ENCODE assay signal across 15 cellular contexts in the genomic region with DNA sequence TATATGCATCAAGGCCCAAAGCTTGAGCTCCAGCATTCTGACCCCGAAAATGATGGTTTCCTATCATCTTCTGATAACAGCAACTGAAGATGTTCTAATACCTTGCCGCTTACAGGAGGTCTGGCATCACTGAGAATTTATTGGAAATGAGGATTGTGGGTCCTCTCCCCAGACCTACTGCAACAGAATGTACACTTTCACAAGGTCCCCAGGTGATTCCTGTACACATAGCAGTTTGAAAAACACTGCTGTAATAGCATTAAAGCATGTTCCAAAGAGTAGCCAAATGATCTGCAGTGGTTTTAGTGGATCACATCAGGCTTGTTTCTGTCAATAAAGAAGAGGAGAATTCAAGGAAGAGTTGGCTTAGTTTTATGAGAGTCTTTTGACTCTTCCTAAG. TPM values are rescaled to one million over a fixed set of nuclear protein-coding genes. Genes with fewer than 3 reads are reported as not detected.
A peak's percentile ranks its signal among the peaks of the same experiment; 100 is the strongest.
DNase-seq lines count a peak whose midpoint lies in the region; ATAC-seq and TF ChIP-seq lines count a peak whose summit lies in the region.
"Had no signal": no experiment of that assay in that cellular context is flagged by ENCODE, and none has a peak within 500 bp of the region (broad histone marks: within the 10 kb centered on the region; RNA-seq: fewer than 3 reads in every experiment).

No MANE protein-coding gene starts in this region.

- peaks cover 20% of the 10 kb centered on the region for H3K36me3 ChIP-seq in mammary epithelial cell (ENCODE audit: insufficient read depth, low read length)
- no peaks in the 10 kb centered on the region for H3K36me3 ChIP-seq in effector memory CD4-positive, alpha-beta T cell (ENCODE audit: control insufficient read depth, insufficient read depth, low read length)
- no peaks in the 10 kb centered on the region for H3K36me3 ChIP-seq in thymus (ENCODE audit: control insufficient read depth, insufficient read depth)
- H3K36me3 ChIP-seq: uterus had no signal

- peaks cover 99% of the 10 kb centered on the region for H3K79me2 ChIP-seq in mammary epithelial cell (ENCODE audit: insufficient read depth, low read length)

- CTCF ChIA-PET in MCF 10A (lab: Yijun Ruan, JAX) (no interaction called here), mammary epithelial cell (lab: Charles Lee; ENCODE audit: low non-redundant PET) (no interaction called here)

- WGBS in mammary epithelial cell (ENCODE audit: low coverage, missing lambda C conversion rate), result 96% methylated on average over 2 of the region's 2 CpGs
- WGBS in thymus, result 66% methylated on average over 2 of the region's 2 CpGs

- H3K9me3 ChIP-seq in mammary epithelial cell (replicated peaks; ENCODE audit: insufficient read depth, low read length) (no peaks in the 10 kb centered on the region), T-helper 17 cell (ENCODE audit: control insufficient read depth, low read length, poor library complexity, severe bottlenecking) (no peaks in the 10 kb centered on the region), thymus (ENCODE audit: control insufficient read depth) (no peaks in the 10 kb centered on the region)
- no peaks in the 10 kb centered on the region for H3K9me3 ChIP-seq in effector memory CD4-positive, alpha-beta T cell (ENCODE audit: control insufficient read depth, low read length)
- H3K9me3 ChIP-seq: uterus had no signal

- dilution Hi-C loops in mammary epithelial cell (cut with HindIII; ENCODE audit: low sequenced_read_pairs), result no loop called here

- no TSS peak for BruUV-seq in MCF 10A (replicated peaks; lab: Mats Ljungman, UMichigan)
- no TSS peak for BruUV-seq in mammary epithelial cell (replicated peaks; lab: Mats Ljungman, UMichigan)

- H3K4me2 ChIP-seq in mammary epithelial cell (ENCODE audit: insufficient read depth, low read depth, low read length), result no peak overlapping the region

- H3K27me3 Mint-ChIP-seq in MCF 10A (ENCODE audit: insufficient read depth, unreplicated experiment) (no peaks in the 10 kb centered on the region), T-helper 17 cell (no peaks in the 10 kb centered on the region)

- no peak overlapping the region for H3K9ac ChIP-seq in mammary epithelial cell (ENCODE audit: insufficient read depth, low read length)

- ATAC-seq in T-helper 17 cell, result no peak
- ATAC-seq in GM18868 (IDR thresholded peaks at IDR 0.05; ENCODE audit: unreplicated experiment), result no peak

- peak overlapping the region; percentile 12 for H3K27ac Mint-ChIP-seq in MCF 10A (ENCODE audit: low read depth, unreplicated experiment)
- H3K27ac Mint-ChIP-seq in T-helper 17 cell, result peak overlapping the region; percentile 99

- H3K4me3 ChIP-seq in mammary epithelial cell (replicated peaks in 1 of 3; ENCODE audit: insufficient read depth in 1 of 3, low read depth in 2 of 3, low read length in 3 of 3) (no peak overlapping the region), thymus (ENCODE audit: low read length) (no peak overlapping the region)
- H3K4me3 ChIP-seq in effector memory CD4-positive, alpha-beta T cell (ENCODE audit: insufficient read depth, low read depth, low read length, poor library complexity, severe bottlenecking), result no peak overlapping the region
- H3K4me3 ChIP-seq: uterus had no signal

- POLR2A ChIA-PET in MCF 10A (lab: Yijun Ruan, JAX), result interaction anchor here (4.9 to 11.7 kb wide), 2 partner anchors 7 to 10 kb away, joined by 35 to 190 read pairs; a partner anchor contains a TSS

- H3K4me1 ChIP-seq in mammary epithelial cell (ENCODE audit: insufficient read depth, low read length), result peaks cover 45% of the 10 kb centered on the region
- peaks cover 83% of the 10 kb centered on the region for H3K4me1 ChIP-seq in effector memory CD4-positive, alpha-beta T cell (ENCODE audit: control insufficient read depth, insufficient read depth, low read length, poor library complexity, severe bottlenecking)
- peaks cover 29% of the 10 kb centered on the region for H3K4me1 ChIP-seq in thymus (ENCODE audit: control insufficient read depth, insufficient read depth, low read length)

- H3K27me3 ChIP-seq in mammary epithelial cell (ENCODE audit: insufficient read depth, low read length), result no peaks in the 10 kb centered on the region
- no peaks in the 10 kb centered on the region for H3K27me3 ChIP-seq in effector memory CD4-positive, alpha-beta T cell (replicated peaks; ENCODE audit: control insufficient read depth, insufficient read depth, low read length, poor library complexity, severe bottlenecking)
- H3K27me3 ChIP-seq in thymus (ENCODE audit: control insufficient read depth, insufficient read depth), result no peaks in the 10 kb centered on the region
- H3K27me3 ChIP-seq: uterus had no signal

- TF ChIP-seq CTCF in MCF 10A (IDR thresholded peaks at IDR 0.05; ENCODE audit: unreplicated experiment), result no peak
- TF ChIP-seq CTCF in mammary epithelial cell (conservative IDR thresholded peaks at IDR 0.05 in 1 of 2, IDR thresholded peaks at IDR 0.05 in 1 of 2; ENCODE audit: extremely low read depth in 1 of 2, insufficient read depth in 1 of 2, low read depth in 1 of 2, low read length in 2 of 2), result no peak

- peaks cover 26% of the 10 kb centered on the region for H4K20me1 ChIP-seq in mammary epithelial cell (ENCODE audit: insufficient read depth, low read length)

- no peaks in the 10 kb centered on the region for H3K9me3 Mint-ChIP-seq in MCF 10A (ENCODE audit: unreplicated experiment)

- DNase-seq in MCF 10A (ENCODE audit: unreplicated experiment) (no peak), mammary epithelial cell (no peak), T-helper 17 cell (no peak), NCI-H2196 (lab: John Stamatoyannopoulos, UW; ENCODE audit: unreplicated experiment) (no peak), LoVo (ENCODE audit: low spot score) (no peak)
- no peak for DNase-seq in effector memory CD4-positive, alpha-beta T cell
- DNase-seq: activated CD4-positive, alpha-beta T cell treated with anti-CD3 and anti-CD28 coated beads for 48 hours; DMS153; MM.1S; NCI-H2081 treated with DMSO at 0.1 percent for 48 hours; stimulated activated CD8-positive, alpha-beta memory T cell treated with anti-CD3 and anti-CD28 coated beads, Interleukin-4, amount 100 ng/mL, for 48 hours; uterus had no signal

- no peak overlapping the region for H3K4me3 Mint-ChIP-seq in MCF 10A (ENCODE audit: unreplicated experiment)
- H3K4me3 Mint-ChIP-seq in T-helper 17 cell, result peak overlapping the region; percentile 69

- H3K4me1 Mint-ChIP-seq in MCF 10A (ENCODE audit: insufficient read depth, unreplicated experiment), result peaks cover 71% of the 10 kb centered on the region
- H3K4me1 Mint-ChIP-seq in T-helper 17 cell, result peaks cover 67% of the 10 kb centered on the region

- in situ Hi-C loops in mammary epithelial cell (cut with MboI; ENCODE audit: low sequenced_read_pairs in 2 of 2), result loop anchor here in 1 of 2 donors (25.0 kb wide), 1 partner anchor 280 kb away; no protein-coding TSS in a partner anchor

- H3K36me3 Mint-ChIP-seq in MCF 10A (ENCODE audit: insufficient read depth, unreplicated experiment) (peaks cover 74% of the 10 kb centered on the region), T-helper 17 cell (ENCODE audit: low read depth) (peaks cover 6% of the 10 kb centered on the region)

- H3K27ac ChIP-seq in mammary epithelial cell (ENCODE audit: insufficient read depth, low read depth, low read length), result no peak overlapping the region
- H3K27ac ChIP-seq in effector memory CD4-positive, alpha-beta T cell (ENCODE audit: insufficient read depth, low read length, poor library complexity, severe bottlenecking), result peak overlapping the region; percentile 57
- H3K27ac ChIP-seq in thymus (ENCODE audit: low read depth), result peak overlapping the region; percentile 60

- intact Hi-C loops in MCF 10A (cut with micrococcal nuclease), result no loop called here
- intact Hi-C loops in mammary epithelial cell (cut with micrococcal nuclease), result no loop called here

- H2AFZ ChIP-seq in mammary epithelial cell (ENCODE audit: low read depth, low read length), result no peak overlapping the region

RNA-seq across cellular contexts. Expression of a gene that starts 11.3 kb away (rescaled TPM):
- 103 and 104 TPM in 2 replicates for total RNA-seq in MCF 10A (2022)
- total RNA-seq in mammary epithelial cell, result 100 to 1,000 TPM; 149 to 179 TPM
- 289 TPM for polyA plus RNA-seq in mammary epithelial cell
- 320 TPM for polyA minus RNA-seq in mammary epithelial cell
- total RNA-seq in T-helper 17 cell, result 10 to 100 TPM; 58.4 to 74.5 TPM
- polyA plus RNA-seq in thymus, result 51.3 TPM
- polyA plus RNA-seq: neural cell had no signal
